22 cellular contexts compared by ENCODE assay signal in the genomic region with DNA sequence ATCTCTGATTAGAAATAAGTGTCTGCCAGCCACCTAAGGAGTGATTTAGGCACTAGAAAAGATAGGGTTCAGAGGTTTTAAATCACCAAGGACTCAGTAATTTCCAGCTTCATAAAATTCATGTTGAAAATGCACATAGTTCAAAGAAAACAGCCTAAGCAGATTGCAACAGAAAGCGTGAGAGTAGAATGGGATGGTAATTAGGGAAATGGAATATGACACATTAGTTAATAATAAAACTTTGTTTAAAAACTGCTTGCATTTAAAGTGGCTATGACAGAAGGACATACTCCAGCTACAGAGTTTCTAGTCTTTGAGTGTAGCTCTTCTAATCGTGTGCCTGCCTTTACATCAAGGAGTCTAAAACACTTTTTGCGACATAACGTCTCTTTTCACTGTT.
DNase-seq lines count a peak whose midpoint lies in the region; TF ChIP-seq lines count a peak whose summit lies in the region.
"Had no signal": no experiment of that assay in that cellular context is flagged by ENCODE, and none has a peak within 500 bp of the region (broad histone marks: within the 10 kb centered on the region; RNA-seq: fewer than 3 reads in every experiment).

No MANE protein-coding gene starts in this region.

- peak overlapping the region; percentile 53 to 82 for H3K27ac ChIP-seq in coronary artery
- peak overlapping the region; percentile 7 for H3K27ac ChIP-seq in muscle layer of duodenum (ENCODE audit: low read length)
- H3K27ac ChIP-seq: pancreas, right lobe of liver, upper lobe of left lung had no signal

- H3K4me3 Mint-ChIP-seq in HFFc6 (peak overlapping the region; percentile 20; the same call in 1 of the 2 replicates), type B pancreatic cell (no peak overlapping the region)
- H3K4me3 Mint-ChIP-seq in activated CD4-positive, alpha-beta T cell treated with anti-CD3 and anti-CD28 coated beads, Interleukin-2, amount 10 ng/mL, durations not matched to agents 24 days and 14 days, result no peak overlapping the region
- H3K4me3 Mint-ChIP-seq: GM23338; memory B cell; naive thymus-derived CD4-positive, alpha-beta T cell; stimulated activated naive CD8-positive, alpha-beta T cell treated with anti-CD3 and anti-CD28 coated beads, Interleukin-15, amount 100 ng/mL, for 72 hours; T-helper 2 cell treated with Interferon-gamma antibody and Interleukin-4, amounts not matched to agents 5 μg/mL and 100 μg/mL, for 36 hours had no signal

- DNase-seq in HFFc6 (peak; percentile 6), coronary artery (ENCODE audit: low spot score) (no peak), type B pancreatic cell (ENCODE audit: extremely low spot score, unreplicated experiment) (no peak), NCI-H526 (lab: John Stamatoyannopoulos, UW) (no peak), NCI-H1694 treated with DMSO at 0.1 percent for 48 hours (lab: John Stamatoyannopoulos, UW) (no peak)
- DNase-seq in activated CD4-positive, alpha-beta T cell treated with anti-CD3 and anti-CD28 coated beads, Interleukin-2, amount 10 ng/mL, durations not matched to agents 24 days and 14 days, result no peak
- DNase-seq: activated CD4-positive, alpha-beta T cell treated with anti-CD3 and anti-CD28 coated beads for 4 hours; activated naive CD4-positive, alpha-beta T cell; activated T-cell treated with anti-CD3 and anti-CD28 coated beads, Interleukin-2, amount 50 U/mL, for 48 hours; BE2C; naive thymus-derived CD4-positive, alpha-beta T cell; NCI-H2029; NCI-H2227 treated with DMSO at 0.1 percent for 48 hours; pancreas; right lobe of liver; stimulated activated naive CD8-positive, alpha-beta T cell treated with anti-CD3 and anti-CD28 coated beads, Interleukin-15, amount 100 ng/mL, for 72 hours; upper lobe of left lung had no signal

- peaks cover 7% of the 10 kb centered on the region for H3K27me3 Mint-ChIP-seq in HFFc6 (ENCODE audit: insufficient read depth)
- peaks cover 46% of the 10 kb centered on the region for H3K27me3 Mint-ChIP-seq in type B pancreatic cell
- no peaks in the 10 kb centered on the region for H3K27me3 Mint-ChIP-seq in activated CD4-positive, alpha-beta T cell treated with anti-CD3 and anti-CD28 coated beads, Interleukin-2, amount 10 ng/mL, durations not matched to agents 24 days and 14 days
- H3K27me3 Mint-ChIP-seq: memory B cell; stimulated activated naive CD8-positive, alpha-beta T cell treated with anti-CD3 and anti-CD28 coated beads, Interleukin-15, amount 100 ng/mL, for 72 hours had no signal

- TF ChIP-seq CTCF in HFFc6 (IDR thresholded peaks at IDR 0.05) (no peak), coronary artery (IDR thresholded peaks at IDR 0.05) (no peak), type B pancreatic cell (conservative IDR thresholded peaks at IDR 0.05) (no peak)

- peak overlapping the region; percentile 56 for H3K9ac ChIP-seq in skeletal muscle satellite cell (ENCODE audit: low read depth, low read length)

- H3K27ac Mint-ChIP-seq in HFFc6 (peak overlapping the region; percentile 68), type B pancreatic cell (no peak overlapping the region)
- no peak overlapping the region for H3K27ac Mint-ChIP-seq in activated CD4-positive, alpha-beta T cell treated with anti-CD3 and anti-CD28 coated beads, Interleukin-2, amount 10 ng/mL, durations not matched to agents 24 days and 14 days
- H3K27ac Mint-ChIP-seq: GM23338; naive thymus-derived CD4-positive, alpha-beta T cell; stimulated activated naive CD8-positive, alpha-beta T cell treated with anti-CD3 and anti-CD28 coated beads, Interleukin-15, amount 100 ng/mL, for 72 hours; T-helper 2 cell treated with Interferon-gamma antibody and Interleukin-4, amounts not matched to agents 5 μg/mL and 100 μg/mL, for 36 hours had no signal

- H3K4me2 ChIP-seq in skeletal muscle satellite cell (ENCODE audit: low read length), result peak overlapping the region; percentile 46
- H3K4me2 ChIP-seq: GM23338 had no signal

- H3K4me1 ChIP-seq in muscle layer of duodenum (ENCODE audit: control insufficient read depth in 1 of 2, insufficient read depth in 2 of 2, low read length in 2 of 2) (no peaks in the 10 kb centered on the region), skeletal muscle satellite cell (ENCODE audit: control insufficient read depth, insufficient read depth, low read length) (peaks cover 35% of the 10 kb centered on the region)
- H3K4me1 ChIP-seq: pancreas, right lobe of liver, upper lobe of left lung had no signal

- peaks cover 38% of the 10 kb centered on the region for H3K4me1 Mint-ChIP-seq in HFFc6 (ENCODE audit: low read depth)
- peaks cover 37% of the 10 kb centered on the region for H3K4me1 Mint-ChIP-seq in type B pancreatic cell (ENCODE audit: unreplicated experiment)
- no peaks in the 10 kb centered on the region for H3K4me1 Mint-ChIP-seq in activated CD4-positive, alpha-beta T cell treated with anti-CD3 and anti-CD28 coated beads, Interleukin-2, amount 10 ng/mL, durations not matched to agents 24 days and 14 days
- H3K4me1 Mint-ChIP-seq: naive thymus-derived CD4-positive, alpha-beta T cell; stimulated activated naive CD8-positive, alpha-beta T cell treated with anti-CD3 and anti-CD28 coated beads, Interleukin-15, amount 100 ng/mL, for 72 hours had no signal

- H3K9me3 ChIP-seq in muscle layer of duodenum (ENCODE audit: control insufficient read depth in 1 of 2, low read length in 2 of 2), result peaks cover 4 to 7% of the 10 kb centered on the region in 2 donors
- H3K9me3 ChIP-seq in skeletal muscle satellite cell (replicated peaks; ENCODE audit: low read length), result no peaks in the 10 kb centered on the region
- H3K9me3 ChIP-seq: BE2C, pancreas, right lobe of liver had no signal

- peaks cover 4% of the 10 kb centered on the region; the same call in 1 of the 2 replicates for H3K9me3 Mint-ChIP-seq in HFFc6
- H3K9me3 Mint-ChIP-seq in type B pancreatic cell, result peaks cover 4% of the 10 kb centered on the region
- peaks cover 2% of the 10 kb centered on the region for H3K9me3 Mint-ChIP-seq in activated CD4-positive, alpha-beta T cell treated with anti-CD3 and anti-CD28 coated beads, Interleukin-2, amount 10 ng/mL, durations not matched to agents 24 days and 14 days
- H3K9me3 Mint-ChIP-seq: T-helper 2 cell treated with Interferon-gamma antibody and Interleukin-4, amounts not matched to agents 5 μg/mL and 100 μg/mL, for 36 hours had no signal

- intact Hi-C loops in activated CD4-positive, alpha-beta T cell treated with anti-CD3 and anti-CD28 coated beads, Interleukin-2, amount 10 ng/mL, durations not matched to agents 24 days and 14 days (cut with micrococcal nuclease), result no loop called here

- H3K4me3 ChIP-seq in coronary artery, result no peak overlapping the region
- H3K4me3 ChIP-seq in muscle layer of duodenum (ENCODE audit: low read depth in 1 of 2, low read length in 2 of 2), result no peak overlapping the region
- H3K4me3 ChIP-seq in skeletal muscle satellite cell (ENCODE audit: low read length), result peak overlapping the region; percentile 8
- H3K4me3 ChIP-seq: GM23338, pancreas, right lobe of liver, upper lobe of left lung had no signal

- H3K36me3 ChIP-seq in muscle layer of duodenum (ENCODE audit: control insufficient read depth in 1 of 2, insufficient read depth in 2 of 2, low read length in 2 of 2), result no peaks in the 10 kb centered on the region
- no peaks in the 10 kb centered on the region for H3K36me3 ChIP-seq in skeletal muscle satellite cell (ENCODE audit: insufficient read depth, low read length)
- H3K36me3 ChIP-seq: BE2C, pancreas, right lobe of liver, upper lobe of left lung had no signal

- H3K36me3 Mint-ChIP-seq in HFFc6 (ENCODE audit: low read depth) (peaks cover 8% of the 10 kb centered on the region; the same call in 1 of the 2 replicates), type B pancreatic cell (no peaks in the 10 kb centered on the region)
- no peaks in the 10 kb centered on the region for H3K36me3 Mint-ChIP-seq in activated CD4-positive, alpha-beta T cell treated with anti-CD3 and anti-CD28 coated beads, Interleukin-2, amount 10 ng/mL, durations not matched to agents 24 days and 14 days (ENCODE audit: low read depth)
- H3K36me3 Mint-ChIP-seq: naive thymus-derived CD4-positive, alpha-beta T cell had no signal

- no peaks in the 10 kb centered on the region for H3K27me3 ChIP-seq in muscle layer of duodenum (ENCODE audit: low read depth, low read length)
- H3K27me3 ChIP-seq in skeletal muscle satellite cell (ENCODE audit: control insufficient read depth, insufficient read depth, low read length), result no peaks in the 10 kb centered on the region
- H3K27me3 ChIP-seq: BE2C, right lobe of liver, upper lobe of left lung had no signal
